17 cellular contexts compared by ENCODE assay signal in the genomic region with DNA sequence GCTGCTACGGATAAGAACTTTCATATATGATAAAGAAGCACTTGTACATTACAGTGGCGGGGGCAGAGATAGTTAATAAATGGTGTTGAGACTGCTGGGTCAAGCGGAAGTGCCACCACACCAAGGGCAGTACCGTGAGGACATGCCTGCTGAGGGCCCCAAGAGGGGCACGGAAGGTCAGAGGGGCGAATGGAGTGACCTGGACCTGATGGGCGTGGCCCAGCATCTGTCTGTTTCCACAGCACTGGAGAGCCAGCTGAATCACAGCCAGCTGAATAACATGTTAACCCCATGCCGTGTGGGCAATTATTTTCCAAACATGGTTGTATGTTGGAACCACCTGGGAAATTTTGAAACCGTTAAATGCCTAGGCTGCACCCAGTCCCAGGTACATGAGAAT. TPM values are rescaled to one million over a fixed set of nuclear protein-coding genes. Genes with fewer than 3 reads are reported as not detected.
DNase-seq lines count a peak whose midpoint lies in the region; ATAC-seq and TF ChIP-seq lines count a peak whose summit lies in the region.
"Had no signal": no experiment of that assay in that cellular context is flagged by ENCODE, and none has a peak within 500 bp of the region (broad histone marks: within the 10 kb centered on the region; RNA-seq: fewer than 3 reads in every experiment).

No MANE protein-coding gene starts in this region.

- CTCF ChIA-PET in CD4-positive, alpha-beta T cell (lab: Charles Lee) = no interaction called here

- no peak for TF ChIP-seq CTCF in CD4-positive, alpha-beta T cell (IDR thresholded peaks at IDR 0.05)
- no peak for TF ChIP-seq CTCF in glutamatergic neuron (IDR thresholded peaks at IDR 0.05; ENCODE audit: partially characterized antibody, unreplicated experiment)

- H3K27me3 ChIP-seq in CD4-positive, alpha-beta T cell (ENCODE audit: control insufficient read depth, insufficient read depth, low read length) = no peaks in the 10 kb centered on the region
- H3K27me3 ChIP-seq: MG63 had no signal

- no peak overlapping the region for H3K4me3 Mint-ChIP-seq in CD4-positive, alpha-beta T cell
- peak overlapping the region; percentile 25 for H3K4me3 Mint-ChIP-seq in glutamatergic neuron (ENCODE audit: unreplicated experiment)
- H3K4me3 Mint-ChIP-seq in activated naive CD8-positive, alpha-beta T cell treated with anti-CD3 and anti-CD28 coated beads for 36 hours = no peak overlapping the region

- peak in 2 of 3 experiments; percentile 9 to 32 for DNase-seq in NCI-H1417 (lab: John Stamatoyannopoulos, UW)
- no peak for DNase-seq in NCI-H1417 treated with DMSO at 0.1 percent for 48 hours (lab: John Stamatoyannopoulos, UW)
- no peak for DNase-seq in CD4-positive, alpha-beta T cell
- no peak for DNase-seq in glutamatergic neuron
- DNase-seq in sciatic nerve (ENCODE audit: low spot score) = no peak
- DNase-seq in NOMO-1 treated with DMSO at 0.1 percent for 48 hours (lab: John Stamatoyannopoulos, UW; ENCODE audit: unreplicated experiment) = no peak
- no peak for DNase-seq in SKM-1 treated with dmso at 0.1 percent for 144 hours (lab: John Stamatoyannopoulos, UW; ENCODE audit: unreplicated experiment)
- DNase-seq in activated naive CD8-positive, alpha-beta T cell treated with anti-CD3 and anti-CD28 coated beads for 36 hours = no peak
- DNase-seq: C1 segment of cervical spinal cord, Caco-2, DMS53, MG63, NCI-H1092, NCI-H1694, NCI-H2227 treated with DMSO at 0.1 percent for 48 hours, NCI-H524, PC-3 had no signal

- H3K9me3 ChIP-seq in CD4-positive, alpha-beta T cell (ENCODE audit: control insufficient read depth, low read length) = no peaks in the 10 kb centered on the region
- H3K9me3 ChIP-seq: Caco-2, MG63 had no signal

- intact Hi-C loops in CD4-positive, alpha-beta T cell (cut with DNase I, micrococcal nuclease) = no loop called here
- intact Hi-C loops in sciatic nerve (cut with DNase I) = no loop called here

- H3K27ac ChIP-seq in CD4-positive, alpha-beta T cell (ENCODE audit: low read depth, low read length) = no peak overlapping the region

- no peaks in the 10 kb centered on the region for H3K9me3 Mint-ChIP-seq in CD4-positive, alpha-beta T cell
- peaks cover 12% of the 10 kb centered on the region for H3K9me3 Mint-ChIP-seq in glutamatergic neuron (ENCODE audit: unreplicated experiment)
- no peaks in the 10 kb centered on the region for H3K9me3 Mint-ChIP-seq in activated naive CD8-positive, alpha-beta T cell treated with anti-CD3 and anti-CD28 coated beads for 36 hours

- POLR2A ChIA-PET in CD4-positive, alpha-beta T cell (lab: Charles Lee) = no interaction called here

- no peak for ATAC-seq in CD4-positive, alpha-beta T cell (ENCODE audit: poor library complexity)
- peak; percentile 13 for ATAC-seq in sciatic nerve
- ATAC-seq: PC-3 had no signal

- H3K27ac Mint-ChIP-seq in CD4-positive, alpha-beta T cell = peak overlapping the region; percentile 42
- H3K27ac Mint-ChIP-seq in glutamatergic neuron (ENCODE audit: unreplicated experiment) = no peak overlapping the region
- no peak overlapping the region for H3K27ac Mint-ChIP-seq in activated naive CD8-positive, alpha-beta T cell treated with anti-CD3 and anti-CD28 coated beads for 36 hours

- H3K4me1 Mint-ChIP-seq in CD4-positive, alpha-beta T cell (ENCODE audit: low read depth) = peaks cover 4% of the 10 kb centered on the region
- H3K4me1 Mint-ChIP-seq in glutamatergic neuron (ENCODE audit: low read depth, unreplicated experiment) = peaks cover 3% of the 10 kb centered on the region
- H3K4me1 Mint-ChIP-seq in activated naive CD8-positive, alpha-beta T cell treated with anti-CD3 and anti-CD28 coated beads for 36 hours = peaks cover 5% of the 10 kb centered on the region

- H3K36me3 Mint-ChIP-seq in CD4-positive, alpha-beta T cell (ENCODE audit: low read depth) = no peaks in the 10 kb centered on the region
- peaks cover 20% of the 10 kb centered on the region for H3K36me3 Mint-ChIP-seq in glutamatergic neuron (ENCODE audit: unreplicated experiment)
- H3K36me3 Mint-ChIP-seq in activated naive CD8-positive, alpha-beta T cell treated with anti-CD3 and anti-CD28 coated beads for 36 hours = peaks cover 2% of the 10 kb centered on the region

- H3K27me3 Mint-ChIP-seq in CD4-positive, alpha-beta T cell = no peaks in the 10 kb centered on the region
- H3K27me3 Mint-ChIP-seq in glutamatergic neuron (ENCODE audit: unreplicated experiment) = peaks cover 13% of the 10 kb centered on the region
- H3K27me3 Mint-ChIP-seq in activated naive CD8-positive, alpha-beta T cell treated with anti-CD3 and anti-CD28 coated beads for 36 hours = no peaks in the 10 kb centered on the region

RNA-seq across cellular contexts. Expression of a gene that starts 37.2 kb away (rescaled TPM):
- 1 to 10 TPM in 1 of 2 experiments, under 1 TPM in 1; 0.95 to 1.9 TPM for total RNA-seq in CD4-positive, alpha-beta T cell
- total RNA-seq in glutamatergic neuron (ENCODE audit: unreplicated experiment) = 6.8 TPM
- 25.5 TPM for total RNA-seq in sciatic nerve
- 1 to 10 TPM; 2.8 to 2.9 TPM for total RNA-seq in activated naive CD8-positive, alpha-beta T cell treated with anti-CD3 and anti-CD28 coated beads for 36 hours

RNA-seq across cellular contexts. Expression of a gene that starts 40.8 kb away (rescaled TPM):
- 10 to 100 TPM; 29.4 to 32.7 TPM for total RNA-seq in CD4-positive, alpha-beta T cell
- total RNA-seq in glutamatergic neuron (ENCODE audit: unreplicated experiment) (82.7 TPM), sciatic nerve (73.6 TPM)
- total RNA-seq in activated naive CD8-positive, alpha-beta T cell treated with anti-CD3 and anti-CD28 coated beads for 36 hours = 10 to 100 TPM; 69.2 to 73.3 TPM

Comparison
In these comparisons a context has a peak if more than half of its experiments do, and no peak if none do; other contexts are left out.
1. DNase-seq: peak in NCI-H1417 (2 of 3); none in NCI-H1417 treated with DMSO at 0.1 percent for 48 hours (single experiment), CD4-positive, alpha-beta T cell (0 of 10), glutamatergic neuron (single experiment), sciatic nerve (single experiment), NOMO-1 treated with DMSO at 0.1 percent for 48 hours (single experiment), SKM-1 treated with dmso at 0.1 percent for 144 hours (single experiment) and activated naive CD8-positive, alpha-beta T cell treated with anti-CD3 and anti-CD28 coated beads for 36 hours (single experiment).